Comparison of ENCODE assay signal across 22 cellular contexts in the genomic region with DNA sequence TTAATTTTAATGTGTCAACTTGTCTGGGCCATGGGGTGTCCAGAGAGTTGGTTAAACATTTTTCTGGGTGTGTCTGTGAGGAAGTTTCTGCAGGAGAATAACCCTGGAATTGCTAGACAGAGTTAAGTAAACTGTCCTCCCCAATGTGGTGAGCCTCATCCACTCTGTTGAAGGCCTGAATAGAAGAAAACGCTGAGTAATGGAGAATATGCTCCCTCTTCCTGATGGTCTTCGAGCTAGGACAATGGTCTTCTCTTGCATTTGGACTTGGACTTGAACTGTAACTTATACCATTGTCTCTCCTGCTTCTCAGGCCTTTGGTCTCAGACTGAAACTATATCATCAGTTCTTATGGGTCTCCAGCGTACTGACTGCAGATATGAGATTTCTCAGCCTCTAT.
"Had no signal": no experiment of that assay in that cellular context is flagged by ENCODE, and none has a peak within 500 bp of the region (broad histone marks: within the 10 kb centered on the region; RNA-seq: fewer than 3 reads in every experiment).

No MANE protein-coding gene starts in this region.

- FAIRE-seq: islet of Langerhans, keratinocyte had no signal

- H3K4me3 ChIP-seq: coronary artery, dorsolateral prefrontal cortex, esophagus squamous epithelium, gastrocnemius medialis, heart right ventricle, left lung, lower lobe of right lung, mucosa of descending colon had no signal

- H3K27ac ChIP-seq: coronary artery, esophagus squamous epithelium, gastrocnemius medialis, heart right ventricle, left lung, lower lobe of right lung had no signal

- H3K36me3 ChIP-seq: gastrocnemius medialis had no signal

- H3K27me3 ChIP-seq: dorsolateral prefrontal cortex, esophagus squamous epithelium, gastrocnemius medialis, heart right ventricle, left lung had no signal

- H3K9me3 ChIP-seq: esophagus squamous epithelium, gastrocnemius medialis, heart right ventricle, left lung, lower lobe of right lung, mucosa of descending colon had no signal

- DNase-seq: dermis blood vessel endothelial cell; dorsolateral prefrontal cortex; effector CD4-positive, alpha-beta T cell; effector memory CD4-positive, alpha-beta T cell; esophagus squamous epithelium; foreskin melanocyte; gastrocnemius medialis; glutamatergic neuron; head of caudate nucleus; heart right ventricle; hippocampal formation; left cardiac atrium; left lung; left ventricle myocardium superior; lower lobe of right lung; mesenchymal stem cell; mucosa of descending colon; naive B cell; naive thymus-derived CD8-positive, alpha-beta T cell had no signal

- ATAC-seq: gastrocnemius medialis; heart right ventricle; left cardiac atrium; left lung; left ventricle myocardium superior; lower lobe of right lung; mucosa of descending colon; naive thymus-derived CD8-positive, alpha-beta T cell had no signal

- H3K4me1 ChIP-seq: esophagus squamous epithelium, gastrocnemius medialis, left lung had no signal
